In the genomic region with DNA sequence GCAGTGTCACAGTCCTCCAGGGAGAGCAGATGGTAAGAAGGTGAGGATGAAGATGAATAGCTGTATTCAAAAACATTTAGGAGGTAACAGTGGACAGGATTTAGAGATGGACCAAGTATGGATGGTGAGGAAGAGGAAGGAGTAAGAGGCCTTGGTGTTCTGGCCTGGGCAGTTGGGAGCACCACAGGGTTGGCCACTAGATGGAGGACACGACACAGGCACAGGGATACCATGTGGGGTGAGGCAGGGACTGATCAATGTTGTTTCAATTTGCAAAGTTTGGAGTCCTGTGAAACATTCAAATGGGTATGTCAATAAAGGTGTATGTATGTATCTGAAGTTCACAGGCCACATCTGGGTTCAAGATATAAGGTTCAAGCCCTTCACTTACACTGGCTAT, we compare ENCODE assay signal across 1 cellular context.
TF ChIP-seq lines count a peak whose summit lies in the region.

No MANE protein-coding gene starts in this region.

TF ChIP-seq in Ishikawa, 13 proteins besides CTCF, POLR2A, EP300 and RAD21 (continued from another document):
- TF ChIP-seq YY1 (IDR thresholded peaks at IDR 0.05; ENCODE audit: low read depth) = no peak
- TF ChIP-seq MAX (IDR thresholded peaks at IDR 0.05) = no peak
- no peak for TF ChIP-seq NFIC (IDR thresholded peaks at IDR 0.05)
- TF ChIP-seq USF1 (IDR thresholded peaks at IDR 0.05) = no peak
- no peak for TF ChIP-seq FOXM1 (IDR thresholded peaks at IDR 0.05; ENCODE audit: borderline replicate concordance, low read depth)
- TF ChIP-seq TAF1 (IDR thresholded peaks at IDR 0.05; ENCODE audit: low read depth) = no peak
- no peak for TF ChIP-seq TEAD4 (IDR thresholded peaks at IDR 0.05)
